ENCODE assay signal across 8 cellular contexts in genomic region chr2:61763605-61764034, GRCh38.
DNase-seq lines count a peak whose midpoint lies in the region; ATAC-seq and TF ChIP-seq lines count a peak whose summit lies in the region.

No MANE protein-coding gene starts in this region.

- TF ChIP-seq CTCF in heart left ventricle (IDR thresholded peaks at IDR 0.05) (peak in 7 of 12 donors; percentile 18 to 56 (median 31)), osteoblast (IDR thresholded peaks at IDR 0.05; ENCODE audit: extremely low read depth, low read depth, low read length) (no peak)

- H3K4me1 ChIP-seq in BLaER1: peaks cover 13% of the 10 kb centered on the region; the same call in 1 of the 2 replicates
- H3K4me1 ChIP-seq in heart left ventricle: peaks cover 0 to 13% (median 4%) of the 10 kb centered on the region in 12 donors
- peaks cover 13% of the 10 kb centered on the region for H3K4me1 ChIP-seq in osteoblast (ENCODE audit: insufficient read depth, low read length)

- H3K4me3 ChIP-seq in BLaER1: peak overlapping the region; percentile 77
- H3K4me3 ChIP-seq in heart left ventricle: peak overlapping the region; percentile 28 to 82 (median 68)
- H3K4me3 ChIP-seq in osteoblast (ENCODE audit: insufficient read depth, low read length): peak overlapping the region; percentile 94

- H3K9me3 ChIP-seq in BLaER1: no peaks in the 10 kb centered on the region; the same call in 1 of the 2 replicates
- peaks cover 0 to 11% (median 0%) of the 10 kb centered on the region in 12 donors for H3K9me3 ChIP-seq in heart left ventricle
- H3K9me3 ChIP-seq in osteoblast (ENCODE audit: low read depth, low read length): no peaks in the 10 kb centered on the region

- H4K20me1 ChIP-seq in BLaER1 (no peaks in the 10 kb centered on the region), osteoblast (ENCODE audit: insufficient read depth, low read length) (no peaks in the 10 kb centered on the region)

- H3K9ac ChIP-seq in BLaER1: peak overlapping the region; percentile 86

- WGBS in heart left ventricle, 4 donors: 0 to 1% (median 0%) methylated on average over 23 of the region's 23 CpGs

- H3K27ac ChIP-seq in BLaER1 (peak overlapping the region; percentile 81), heart left ventricle (peak overlapping the region; percentile 92 to 99 (median 96)), osteoblast (ENCODE audit: low read depth, low read length) (peak overlapping the region; percentile 100)

- peak; percentile 72 to 81 for DNase-seq in NCI-H524 (lab: John Stamatoyannopoulos, UW)
- peak; percentile 90 for DNase-seq in amniotic epithelial cell (ENCODE audit: low read depth)
- peak; percentile 85 to 93 (median 87) for DNase-seq in heart left ventricle
- DNase-seq in osteoblast (ENCODE audit: insufficient read length, low spot score, missing footprints): peak; percentile 88
- no peak for DNase-seq in stimulated activated CD4-positive, alpha-beta T cell treated with anti-CD3 and anti-CD28 coated beads, Interleukin-1b, Interleukin-23, amount 100 ng/mL, for 48 hours

- H3K27me3 ChIP-seq in BLaER1 (no peaks in the 10 kb centered on the region), heart left ventricle (no peaks in the 10 kb centered on the region), osteoblast (ENCODE audit: insufficient read depth, low read length) (no peaks in the 10 kb centered on the region)

- H3K79me2 ChIP-seq in osteoblast (ENCODE audit: insufficient read depth, low read length): no peaks in the 10 kb centered on the region

- H3K4me2 ChIP-seq in BLaER1: peak overlapping the region; percentile 86
- H3K4me2 ChIP-seq in osteoblast (ENCODE audit: insufficient read depth, low read length): peak overlapping the region; percentile 96

- peak overlapping the region; percentile 91 for H2AFZ ChIP-seq in osteoblast (ENCODE audit: low read length)

- no peak for TF ChIP-seq POLR2A in heart left ventricle (IDR thresholded peaks at IDR 0.05)

- intact Hi-C loops in heart left ventricle (cut with DNase I): loop anchor here in 9 of 10 donors (1.0 to 10.0 kb wide), 12 partner anchors 51 to 291 kb away; partner anchors contain the start of genes XPO1 (in 8 of the 9), FAM161A (in 1 of the 9) and USP34 (in 1 of the 9)

- peak; percentile 9 for ATAC-seq in GM18517 (IDR thresholded peaks at IDR 0.05; ENCODE audit: unreplicated experiment)
- ATAC-seq in HG03135 (IDR thresholded peaks at IDR 0.05; ENCODE audit: unreplicated experiment): peak; percentile 15
- ATAC-seq in heart left ventricle: peak; percentile 84 to 88 (median 87)

- H3K36me3 ChIP-seq in BLaER1 (no peaks in the 10 kb centered on the region), heart left ventricle (no peaks in the 10 kb centered on the region), osteoblast (ENCODE audit: insufficient read depth, low read length) (no peaks in the 10 kb centered on the region)

Comparison
In these comparisons a context has a peak if more than half of its experiments do, and no peak if none do; other contexts are left out.
1. ATAC-seq: peak in every context shown above with its lines; median percentile 87 in heart left ventricle; 15 in HG03135; 9 in GM18517.